ENCODE assay signal across 8 cellular contexts in genomic region chr1:157992031-157992568, GRCh38. TPM values are rescaled to one million over a fixed set of nuclear protein-coding genes. Genes with fewer than 3 reads are reported as not detected.
A peak's percentile ranks its signal among the peaks of the same experiment; 100 is the strongest.
DNase-seq lines count a peak whose midpoint lies in the region; ATAC-seq and TF ChIP-seq lines count a peak whose summit lies in the region.

No MANE protein-coding gene starts in this region.

- H3K27me3 ChIP-seq in HUES48 (ENCODE audit: control insufficient read depth, insufficient read depth, low read length) (0 out of 2 replicates have a peak, but pooled peaks cover 5% of the 10 kb centered on the region), RWPE2 (ENCODE audit: insufficient read depth, poor library complexity, severe bottlenecking) (no peaks in the 10 kb centered on the region), gastrocnemius medialis (peaks cover 8 to 22% (median 16%) of the 10 kb centered on the region in 3 donors)

- peak; percentile 99 for TF ChIP-seq CTCF in RWPE2 (IDR thresholded peaks at IDR 0.05; ENCODE audit: poor library complexity, severe bottlenecking)
- peak; percentile 69 to 87 (median 80) for TF ChIP-seq CTCF in gastrocnemius medialis (IDR thresholded peaks at IDR 0.05 in 4 of 5, conservative IDR thresholded peaks at IDR 0.05 in 1 of 5)

- H3K27me3 Mint-ChIP-seq in activated T-helper 1 cell treated with anti-CD3 and anti-CD28 coated beads, Interleukin-12 subunit alpha, Interleukin-12 subunit beta, Interleukin-2, Interleukin-4 antibody, amounts not matched to agents 30 ng/mL and 10 ng/mL and 1 ng/mL, durations not matched to agents 14 hours and 24 hours and 36 hours (ENCODE audit: insufficient read depth) = peaks cover 40% of the 10 kb centered on the region

- H3K4me3 Mint-ChIP-seq in activated T-helper 1 cell treated with anti-CD3 and anti-CD28 coated beads, Interleukin-12 subunit alpha, Interleukin-12 subunit beta, Interleukin-2, Interleukin-4 antibody, amounts not matched to agents 30 ng/mL and 10 ng/mL and 1 ng/mL, durations not matched to agents 14 hours and 24 hours and 36 hours = no peak overlapping the region

- H3K9me3 ChIP-seq in HUES48 (ENCODE audit: control insufficient read depth, insufficient read depth, low read length) (no peaks in the 10 kb centered on the region), RWPE2 (ENCODE audit: severe bottlenecking) (no peaks in the 10 kb centered on the region), gastrocnemius medialis (no peaks in the 10 kb centered on the region)

- no peak overlapping the region for H3K27ac Mint-ChIP-seq in activated T-helper 1 cell treated with anti-CD3 and anti-CD28 coated beads, Interleukin-12 subunit alpha, Interleukin-12 subunit beta, Interleukin-2, Interleukin-4 antibody, amounts not matched to agents 30 ng/mL and 10 ng/mL and 1 ng/mL, durations not matched to agents 14 hours and 24 hours and 36 hours

- intact Hi-C loops in gastrocnemius medialis (cut with DNase I; ENCODE audit: low total_unique reads) = loop anchor here (1.0 to 2.0 kb wide), 3 partner anchors 44 to 133 kb away; no protein-coding TSS in a partner anchor
- intact Hi-C loops in activated T-helper 1 cell treated with anti-CD3 and anti-CD28 coated beads, Interleukin-12 subunit alpha, Interleukin-12 subunit beta, Interleukin-2, Interleukin-4 antibody, amounts not matched to agents 30 ng/mL and 10 ng/mL and 1 ng/mL, durations not matched to agents 14 hours and 24 hours and 36 hours (cut with micrococcal nuclease) = loop anchor here (1.0 kb wide), 3 partner anchors 44 to 133 kb away; no protein-coding TSS in a partner anchor

- DNase-seq in DMS 273 treated with DMSO at 0.1 percent for 48 hours (lab: John Stamatoyannopoulos, UW) = peak; percentile 61
- no peak for DNase-seq in RWPE2 (ENCODE audit: low spot score)
- DNase-seq in anterior cingulate cortex (lab: John Stamatoyannopoulos, UW) = peak in 49 of 58 donors; percentile 5 to 66 (median 36)
- peak; percentile 43 to 66 for DNase-seq in hippocampal formation (lab: John Stamatoyannopoulos, UW)
- peak; percentile 48 to 60 for DNase-seq in gastrocnemius medialis
- DNase-seq in activated T-helper 1 cell treated with anti-CD3 and anti-CD28 coated beads, Interleukin-12 subunit alpha, Interleukin-12 subunit beta, Interleukin-2, Interleukin-4 antibody, amounts not matched to agents 30 ng/mL and 10 ng/mL and 1 ng/mL, durations not matched to agents 14 hours and 24 hours and 36 hours (ENCODE audit: low spot score) = no peak

- in situ Hi-C loops in gastrocnemius medialis (cut with MboI; ENCODE audit: low sequenced_read_pairs in 4 of 4) = loop anchor here in 1 of 4 donors (10.0 kb wide), 1 partner anchor 133 kb away; a partner anchor contains a TSS

- H3K4me3 ChIP-seq in HUES48 (ENCODE audit: low read depth, low read length) (no peak overlapping the region), RWPE2 (ENCODE audit: severe bottlenecking) (no peak overlapping the region), gastrocnemius medialis (no peak overlapping the region)

- ATAC-seq in RWPE2 (ENCODE audit: low read depth) (peak; percentile 49), gastrocnemius medialis (peak; percentile 68 to 78), HG03039 (IDR thresholded peaks at IDR 0.05; ENCODE audit: unreplicated experiment) (no peak)

- no peak for TF ChIP-seq POLR2A in gastrocnemius medialis (IDR thresholded peaks at IDR 0.05)

- H3K4me1 ChIP-seq in HUES48 (ENCODE audit: control insufficient read depth, insufficient read depth, low read length) (peaks cover 32% of the 10 kb centered on the region), RWPE2 (ENCODE audit: insufficient read depth, poor library complexity, severe bottlenecking) (peaks cover 2% of the 10 kb centered on the region), gastrocnemius medialis (peaks cover 0 to 3% of the 10 kb centered on the region in 2 donors)

- no peaks in the 10 kb centered on the region for H3K36me3 Mint-ChIP-seq in activated T-helper 1 cell treated with anti-CD3 and anti-CD28 coated beads, Interleukin-12 subunit alpha, Interleukin-12 subunit beta, Interleukin-2, Interleukin-4 antibody, amounts not matched to agents 30 ng/mL and 10 ng/mL and 1 ng/mL, durations not matched to agents 14 hours and 24 hours and 36 hours (ENCODE audit: low read depth)

- no peaks in the 10 kb centered on the region for H3K4me1 Mint-ChIP-seq in activated T-helper 1 cell treated with anti-CD3 and anti-CD28 coated beads, Interleukin-12 subunit alpha, Interleukin-12 subunit beta, Interleukin-2, Interleukin-4 antibody, amounts not matched to agents 30 ng/mL and 10 ng/mL and 1 ng/mL, durations not matched to agents 14 hours and 24 hours and 36 hours (ENCODE audit: low read depth)

- no peak overlapping the region for H3K9ac ChIP-seq in HUES48 (ENCODE audit: low read depth, low read length)

- H3K36me3 ChIP-seq in HUES48 (ENCODE audit: control insufficient read depth, insufficient read depth, low read length) (no peaks in the 10 kb centered on the region), RWPE2 (ENCODE audit: low read depth) (peaks cover 8% of the 10 kb centered on the region), gastrocnemius medialis (no peaks in the 10 kb centered on the region)

- H3K27ac ChIP-seq in HUES48 (ENCODE audit: low read depth, low read length) (peak overlapping the region; percentile 7), RWPE2 (ENCODE audit: poor library complexity, severe bottlenecking) (peak overlapping the region; percentile 76), gastrocnemius medialis (peak overlapping the region; percentile 76 to 84 (median 82))

- H3K9me3 Mint-ChIP-seq in activated T-helper 1 cell treated with anti-CD3 and anti-CD28 coated beads, Interleukin-12 subunit alpha, Interleukin-12 subunit beta, Interleukin-2, Interleukin-4 antibody, amounts not matched to agents 30 ng/mL and 10 ng/mL and 1 ng/mL, durations not matched to agents 14 hours and 24 hours and 36 hours = no peaks in the 10 kb centered on the region

RNA-seq across cellular contexts. Expression of gene KIRREL1, which starts 1.3 kb away (rescaled TPM):
- 10 to 100 TPM in 1 of 4 donors, 1 to 10 TPM in 3; 2.8 to 15.1 (median 6.6) TPM for total RNA-seq in gastrocnemius medialis
- total RNA-seq in activated T-helper 1 cell treated with anti-CD3 and anti-CD28 coated beads, Interleukin-12 subunit alpha, Interleukin-12 subunit beta, Interleukin-2, Interleukin-4 antibody, amounts not matched to agents 30 ng/mL and 10 ng/mL and 1 ng/mL, durations not matched to agents 14 hours and 24 hours and 36 hours = not detected in 2 replicates

Comparison
In these comparisons a context has a peak if more than half of its experiments do, and no peak if none do; other contexts are left out.
1. DNase-seq: peak in DMS 273 treated with DMSO at 0.1 percent for 48 hours (single experiment), anterior cingulate cortex (49 of 58), hippocampal formation (2 of 2) and gastrocnemius medialis (2 of 2); none in RWPE2 (single experiment) and activated T-helper 1 cell treated with anti-CD3 and anti-CD28 coated beads, Interleukin-12 subunit alpha, Interleukin-12 subunit beta, Interleukin-2, Interleukin-4 antibody, amounts not matched to agents 30 ng/mL and 10 ng/mL and 1 ng/mL, durations not matched to agents 14 hours and 24 hours and 36 hours (single experiment).
2. H3K27ac ChIP-seq: peak in every context shown above with its lines; median percentile 82 in gastrocnemius medialis; 76 in RWPE2; 7 in HUES48.